ENCODE assay signal across 17 cellular contexts in the genomic region with DNA sequence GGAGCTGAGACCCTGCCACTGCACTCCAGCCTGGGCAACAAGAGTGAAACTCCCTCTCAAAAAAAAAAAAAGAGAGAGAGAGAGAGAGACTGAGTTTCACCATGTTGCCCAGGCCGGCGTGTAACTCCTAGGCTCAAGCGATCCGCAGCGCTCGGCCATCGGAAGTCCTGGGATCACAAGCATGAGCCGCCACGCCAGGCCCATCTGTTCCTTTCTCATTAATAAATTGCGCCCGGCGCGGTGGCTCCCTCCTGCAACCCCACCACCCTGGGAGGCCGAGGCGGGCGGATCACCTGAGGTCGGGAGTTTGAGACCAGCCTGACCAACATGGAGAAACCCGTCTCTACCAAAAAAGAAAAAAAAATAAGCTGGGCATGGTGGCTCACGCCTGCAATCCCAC. TPM values are rescaled to one million over a fixed set of nuclear protein-coding genes. Genes with fewer than 3 reads are reported as not detected.
DNase-seq lines count a peak whose midpoint lies in the region; ATAC-seq and TF ChIP-seq lines count a peak whose summit lies in the region.
"Not testable (repeated sequence)": the region's sequence is repeated elsewhere in the genome, so short reads cannot be mapped to it uniquely, and the experiment has no call there.
"Had no signal": no experiment of that assay in that cellular context is flagged by ENCODE, and none has a peak within 500 bp of the region (broad histone marks: within the 10 kb centered on the region; RNA-seq: fewer than 3 reads in every experiment).

No MANE protein-coding gene starts in this region.

- not testable (repeated sequence) for H3K27me3 Mint-ChIP-seq in activated CD8-positive, alpha-beta memory T cell treated with anti-CD3 and anti-CD28 coated beads, Interleukin-2, amount 10 ng/mL, durations not matched to agents 7 days and 5 days

- not testable (repeated sequence) for H3K4me3 ChIP-seq in NB4 (ENCODE audit: low read depth, low read length)

- not testable (repeated sequence) for TF ChIP-seq POLR2A in NB4 (IDR thresholded peaks at IDR 0.05; ENCODE audit: extremely low read depth, insufficient read length)

- not testable (repeated sequence) for TF ChIP-seq CTCF in NB4 (IDR thresholded peaks at IDR 0.05; ENCODE audit: low read depth, low read length)

- CTCF ChIA-PET in activated CD8-positive, alpha-beta memory T cell treated with anti-CD3 and anti-CD28 coated beads, Interleukin-2, amount 10 ng/mL, durations not matched to agents 7 days and 5 days (lab: Charles Lee): not testable (repeated sequence)

- not testable (repeated sequence) for H3K4me3 Mint-ChIP-seq in activated CD8-positive, alpha-beta memory T cell treated with anti-CD3 and anti-CD28 coated beads, Interleukin-2, amount 10 ng/mL, durations not matched to agents 7 days and 5 days

- DNase-seq in NB4 (ENCODE audit: low read depth): peak; percentile 14
- DNase-seq in activated CD8-positive, alpha-beta memory T cell treated with anti-CD3 and anti-CD28 coated beads, Interleukin-2, amount 10 ng/mL, durations not matched to agents 7 days and 5 days: peak; percentile 2
- DNase-seq in Right ventricle myocardium superior: peak; percentile 23
- DNase-seq in left cardiac atrium: peak; percentile 12
- DNase-seq in islet precursor cell: peak; percentile 4
- DNase-seq in mesenteric fat pad (ENCODE audit: low spot score): peak; percentile 89

- H3K36me3 Mint-ChIP-seq in activated CD8-positive, alpha-beta memory T cell treated with anti-CD3 and anti-CD28 coated beads, Interleukin-2, amount 10 ng/mL, durations not matched to agents 7 days and 5 days: not testable (repeated sequence)

- not testable (repeated sequence) for H3K9me3 Mint-ChIP-seq in activated CD8-positive, alpha-beta memory T cell treated with anti-CD3 and anti-CD28 coated beads, Interleukin-2, amount 10 ng/mL, durations not matched to agents 7 days and 5 days (ENCODE audit: low read depth)

- not testable (repeated sequence) for ATAC-seq in activated CD8-positive, alpha-beta memory T cell treated with anti-CD3 and anti-CD28 coated beads, Interleukin-2, amount 10 ng/mL, durations not matched to agents 7 days and 5 days; Right ventricle myocardium superior (ENCODE audit: poor library complexity); left cardiac atrium

- H3K27ac Mint-ChIP-seq in activated CD8-positive, alpha-beta memory T cell treated with anti-CD3 and anti-CD28 coated beads, Interleukin-2, amount 10 ng/mL, durations not matched to agents 7 days and 5 days: not testable (repeated sequence)

- intact Hi-C loops in Right ventricle myocardium superior (cut with DNase I); left cardiac atrium (cut with DNase I): not testable (repeated sequence)

- H3K4me1 Mint-ChIP-seq in activated CD8-positive, alpha-beta memory T cell treated with anti-CD3 and anti-CD28 coated beads, Interleukin-2, amount 10 ng/mL, durations not matched to agents 7 days and 5 days: not testable (repeated sequence)

RNA-seq across cellular contexts. Expression of a gene that starts 39.0 kb away (rescaled TPM):
- not detected for total RNA-seq in activated CD8-positive, alpha-beta memory T cell treated with anti-CD3 and anti-CD28 coated beads, Interleukin-2, amount 10 ng/mL, durations not matched to agents 7 days and 5 days
- not detected for total RNA-seq in Right ventricle myocardium superior
- not detected for total RNA-seq in left cardiac atrium
- not detected for total RNA-seq in mesenteric fat pad
- total RNA-seq: A172; A673; B cell; Caco-2; Calu3; CD4-positive, alpha-beta memory T cell; CD4-positive, alpha-beta T cell; CD4-positive, CD25-positive, alpha-beta regulatory T cell; CD8-positive, alpha-beta memory T cell; CD8-positive, alpha-beta T cell; Daoy had no signal

Comparison
In these comparisons a context has a peak if more than half of its experiments do, and no peak if none do; other contexts are left out.
1. DNase-seq: peak in every context shown above with its lines; median percentile 89 in mesenteric fat pad; 23 in Right ventricle myocardium superior; 14 in NB4; 12 in left cardiac atrium; 4 in islet precursor cell; 2 in activated CD8-positive, alpha-beta memory T cell treated with anti-CD3 and anti-CD28 coated beads, Interleukin-2, amount 10 ng/mL, durations not matched to agents 7 days and 5 days.